In the genomic region with DNA sequence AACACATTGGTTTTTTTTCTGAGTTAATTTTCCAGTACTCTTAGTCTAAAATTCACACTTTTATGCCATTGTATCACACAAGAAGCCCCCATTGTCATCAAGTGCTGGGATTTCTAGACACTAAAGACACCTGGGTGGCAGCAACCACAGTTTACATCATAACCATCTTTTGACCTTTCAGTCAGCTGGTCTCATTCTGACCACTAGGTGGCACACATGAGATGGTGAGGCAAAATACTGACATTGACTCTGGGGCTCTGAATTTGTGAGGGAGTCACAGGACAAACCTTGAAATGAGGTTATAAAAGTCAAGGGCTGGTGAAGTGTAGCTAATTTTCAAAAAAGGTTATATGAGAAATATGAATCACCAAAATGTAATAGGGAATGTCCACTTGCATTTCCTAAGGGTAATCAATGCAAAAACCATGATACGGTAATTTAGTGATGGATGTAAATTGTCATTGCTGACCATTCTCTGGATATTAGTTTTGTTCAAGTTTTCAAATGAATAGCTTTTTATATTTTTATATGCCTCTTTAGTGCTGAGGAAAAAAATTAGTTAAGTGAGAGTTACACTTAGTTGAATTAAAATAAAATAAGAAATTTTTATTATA, we compare ENCODE assay signal across 8 cellular contexts.
DNase-seq lines count a peak whose midpoint lies in the region; ATAC-seq and TF ChIP-seq lines count a peak whose summit lies in the region.

No MANE protein-coding gene starts in this region.

- no peak overlapping the region for H3K27ac ChIP-seq in hepatocyte

- H4K20me1 ChIP-seq in hepatocyte (ENCODE audit: insufficient read depth, poor library complexity, severe bottlenecking) = no peaks in the 10 kb centered on the region

- H3K9me2 ChIP-seq in hepatocyte (replicated peaks; ENCODE audit: insufficient read depth) = no peaks in the 10 kb centered on the region

- H3K27me3 ChIP-seq in hepatocyte = no peaks in the 10 kb centered on the region

- 97% methylated on average over 1 of the region's 1 CpG for WGBS in hepatocyte (ENCODE audit: low lambda C conversion rate, missing lambda C conversion rate)

- peak; percentile 75 for TF ChIP-seq CTCF in hepatocyte (IDR thresholded peaks at IDR 0.05; ENCODE audit: poor library complexity)

- H3K79me2 ChIP-seq in hepatocyte = no peaks in the 10 kb centered on the region

- peak; percentile 89 for ATAC-seq in GM21529 (IDR thresholded peaks at IDR 0.05; ENCODE audit: unreplicated experiment)

- H3K36me3 ChIP-seq in hepatocyte (replicated peaks; ENCODE audit: insufficient read depth, low read depth) = no peaks in the 10 kb centered on the region

- H2AFZ ChIP-seq in hepatocyte = no peak overlapping the region

- no peaks in the 10 kb centered on the region for H3K9me3 ChIP-seq in hepatocyte (ENCODE audit: low read depth)

- H3K4me3 ChIP-seq in Jurkat, Clone E6-1 (ENCODE audit: low read length) = no peak overlapping the region
- H3K4me3 ChIP-seq in hepatocyte = no peak overlapping the region

- DNase-seq in GM03348 (ENCODE audit: low spot score) (peak; percentile 39), SK-N-DZ (ENCODE audit: low spot score) (peak; percentile 38), hepatocyte (ENCODE audit: low spot score) (peak; percentile 69), dedifferentiated amniotic fluid mesenchymal stem cell (ENCODE audit: extremely low spot score) (no peak)
- DNase-seq in Jurkat, Clone E6-1 (ENCODE audit: low read depth, low spot score) = peak; percentile 59
- DNase-seq in activated naive CD4-positive, alpha-beta T cell treated with anti-CD3 and anti-CD28 coated beads, Interleukin-2, amount 50 U/mL, for 16 hours = peak; percentile 66
- peak; percentile 25 to 78 (median 35) for DNase-seq in stimulated activated CD4-positive, alpha-beta T cell treated with anti-CD3 and anti-CD28 coated beads, Interleukin-12 subunit alpha, Interleukin-12 subunit beta, amount 100 ng/mL, for 48 hours (ENCODE audit: low read depth in 2 of 3, low spot score in 1 of 3)

- no peaks in the 10 kb centered on the region for H3K4me1 ChIP-seq in hepatocyte (ENCODE audit: insufficient read depth)

- H3K4me2 ChIP-seq in hepatocyte = no peak overlapping the region
